1 cellular context compared by ENCODE assay signal in genomic region chr1:42335809-42336518, GRCh38.
TF ChIP-seq lines count a peak whose summit lies in the region.

No MANE protein-coding gene starts in this region.

TF ChIP-seq in HepG2, 621 proteins besides CTCF, POLR2A, EP300 and RAD21 (continued from another document):
- TF ChIP-seq ZNF20 (CRISPR knock-in tag; IDR thresholded peaks at IDR 0.05) = no peak
- no peak for TF ChIP-seq GTF2F1 (IDR thresholded peaks at IDR 0.05; ENCODE audit: low read length)
- TF ChIP-seq TEAD3 (CRISPR knock-in tag; optimal IDR thresholded peaks at IDR 0.05; ENCODE audit: borderline replicate concordance) = peak; percentile 42
- peak; percentile 31; the same call in 1 of the 2 replicates for TF ChIP-seq CEBPG (CRISPR knock-in tag; IDR thresholded peaks at IDR 0.05)
- TF ChIP-seq TP53 (CRISPR knock-in tag; conservative IDR thresholded peaks at IDR 0.05) = no peak
- peak; percentile 22; the same call in 1 of the 2 replicates for TF ChIP-seq GATAD2A (CRISPR knock-in tag; IDR thresholded peaks at IDR 0.05)
- peak; percentile 59 for TF ChIP-seq DRAP1 (CRISPR knock-in tag; IDR thresholded peaks at IDR 0.05)
- TF ChIP-seq CREB1 (IDR thresholded peaks at IDR 0.05) = no peak
- TF ChIP-seq CREB1 (CRISPR knock-in tag; IDR thresholded peaks at IDR 0.05) = peak; percentile 50
- TF ChIP-seq ZNF780A (CRISPR knock-in tag; IDR thresholded peaks at IDR 0.05) = 0 out of 2 replicates have a peak, but pooled peaks have one; percentile 5
- 0 out of 2 replicates have a peak, but pooled peaks have one; percentile 24 for TF ChIP-seq HNF4G (IDR thresholded peaks at IDR 0.05; ENCODE audit: borderline replicate concordance, low read depth, low read length)
- no peak for TF ChIP-seq HNF4G (CRISPR knock-in tag; IDR thresholded peaks at IDR 0.05; ENCODE audit: borderline replicate concordance, low read depth)
- no peak for TF ChIP-seq MAFG (CRISPR knock-in tag; IDR thresholded peaks at IDR 0.05)
- TF ChIP-seq CEBPB (IDR thresholded peaks at IDR 0.05; ENCODE audit: borderline replicate concordance, low read depth, low read length) = peak; percentile 53; the same call in 1 of the 2 replicates
- TF ChIP-seq SMYD3 (CRISPR knock-in tag; IDR thresholded peaks at IDR 0.05) = 0 out of 2 replicates have a peak, but pooled peaks have one; percentile 8
- TF ChIP-seq ARHGAP35 (CRISPR knock-in tag; IDR thresholded peaks at IDR 0.05; ENCODE audit: borderline replicate concordance) = no peak
- TF ChIP-seq NCOR1 (IDR thresholded peaks at IDR 0.05; ENCODE audit: borderline replicate concordance, low read length) = peak; percentile 33; the same call in 1 of the 2 replicates
- TF ChIP-seq FOSL2 (CRISPR knock-in tag; IDR thresholded peaks at IDR 0.05) = peak; percentile 37; the same call in 1 of the 2 replicates
